ENCODE assay signal across 24 cellular contexts in genomic region chr21:41965447-41966340, GRCh38. TPM values are rescaled to one million over a fixed set of nuclear protein-coding genes. Genes with fewer than 3 reads are reported as not detected.
DNase-seq lines count a peak whose midpoint lies in the region; ATAC-seq and TF ChIP-seq lines count a peak whose summit lies in the region.
"Had no signal": no experiment of that assay in that cellular context is flagged by ENCODE, and none has a peak within 500 bp of the region (broad histone marks: within the 10 kb centered on the region; RNA-seq: fewer than 3 reads in every experiment).

No MANE protein-coding gene starts in this region.

- peaks cover 5% of the 10 kb centered on the region for H3K4me1 Mint-ChIP-seq in activated T-cell treated with anti-CD3 and anti-CD28 coated beads, Interleukin-2, amount 50 U/mL, for 24 hours (ENCODE audit: low read depth)
- H3K4me1 Mint-ChIP-seq in stimulated activated memory B cell treated with anti-CD40 and anti-IgM and Interleukin-4, amounts not matched to agents 10 μg/mL and 1 μg/mL and 100 μg/mL, for 72 hours, result peaks cover 25% of the 10 kb centered on the region

- no peaks in the 10 kb centered on the region for H3K36me3 ChIP-seq in Peyer's patch
- H3K36me3 ChIP-seq: ascending aorta, SJCRH30, stomach, tibial artery had no signal

- H3K4me1 ChIP-seq in Peyer's patch, result no peaks in the 10 kb centered on the region
- H3K4me1 ChIP-seq: ascending aorta, SJCRH30, tibial artery had no signal

- no peaks in the 10 kb centered on the region for H3K36me3 Mint-ChIP-seq in activated T-cell treated with anti-CD3 and anti-CD28 coated beads, Interleukin-2, amount 50 U/mL, for 24 hours (ENCODE audit: low read depth)
- no peaks in the 10 kb centered on the region for H3K36me3 Mint-ChIP-seq in stimulated activated memory B cell treated with anti-CD40 and anti-IgM and Interleukin-4, amounts not matched to agents 10 μg/mL and 1 μg/mL and 100 μg/mL, for 72 hours
- H3K36me3 Mint-ChIP-seq: activated naive CD8-positive, alpha-beta T cell treated with anti-CD3 and anti-CD28 coated beads for 36 hours; WTC11 had no signal

- TF ChIP-seq CTCF in Peyer's patch (IDR thresholded peaks at IDR 0.05), result no peak

- TF ChIP-seq POLR2A in Peyer's patch (IDR thresholded peaks at IDR 0.05), result no peak

- H3K4me3 Mint-ChIP-seq in activated T-cell treated with anti-CD3 and anti-CD28 coated beads, Interleukin-2, amount 50 U/mL, for 24 hours, result no peak overlapping the region
- no peak overlapping the region for H3K4me3 Mint-ChIP-seq in stimulated activated memory B cell treated with anti-CD40 and anti-IgM and Interleukin-4, amounts not matched to agents 10 μg/mL and 1 μg/mL and 100 μg/mL, for 72 hours
- H3K4me3 Mint-ChIP-seq: activated naive CD8-positive, alpha-beta T cell treated with anti-CD3 and anti-CD28 coated beads for 36 hours; dendritic cell treated with granulocyte-macrophage colony-stimulating factor and Interleukin-4, amounts not matched to agents 40 ng/mL and 50 ng/mL, for 4 days; WTC11 had no signal

- peak; percentile 5 for DNase-seq in activated T-cell treated with anti-CD3 and anti-CD28 coated beads, Interleukin-2, amount 50 U/mL, for 24 hours
- DNase-seq in activated T-cell treated with anti-CD3 and anti-CD28 coated beads for 4 hours, result no peak
- DNase-seq in Peyer's patch, result peak; percentile 10 to 37 (median 23)
- peak; percentile 31 for DNase-seq in left lobe of liver (ENCODE audit: low spot score)
- DNase-seq in NCI-H2029 (lab: John Stamatoyannopoulos, UW), result no peak
- no peak for DNase-seq in amniotic stem cell (lab: John Stamatoyannopoulos, UW)
- DNase-seq in NCI-H526 (lab: John Stamatoyannopoulos, UW), result no peak
- DNase-seq: activated CD4-positive, alpha-beta T cell treated with anti-CD3 and anti-CD28 coated beads, Interleukin-2, amount 50 U/mL, for 1 hour; activated naive CD8-positive, alpha-beta T cell treated with anti-CD3 and anti-CD28 coated beads for 36 hours; C1 segment of cervical spinal cord; caudate nucleus; GDM1; hypothalamus; mesendoderm; NCI-H1417 treated with DMSO at 0.1 percent for 48 hours; SJCRH30; stimulated activated CD8-positive, alpha-beta memory T cell treated with anti-CD3 and anti-CD28 coated beads, Interleukin-4, amount 100 ng/mL, for 48 hours; stomach; tibial artery had no signal

- no peaks in the 10 kb centered on the region for H3K9me3 Mint-ChIP-seq in activated T-cell treated with anti-CD3 and anti-CD28 coated beads, Interleukin-2, amount 50 U/mL, for 24 hours
- no peaks in the 10 kb centered on the region for H3K9me3 Mint-ChIP-seq in stimulated activated memory B cell treated with anti-CD40 and anti-IgM and Interleukin-4, amounts not matched to agents 10 μg/mL and 1 μg/mL and 100 μg/mL, for 72 hours
- H3K9me3 Mint-ChIP-seq: activated naive CD8-positive, alpha-beta T cell treated with anti-CD3 and anti-CD28 coated beads for 36 hours; dendritic cell treated with granulocyte-macrophage colony-stimulating factor and Interleukin-4, amounts not matched to agents 40 ng/mL and 50 ng/mL, for 4 days; WTC11 had no signal

- no peak overlapping the region for H3K4me3 ChIP-seq in Peyer's patch
- H3K4me3 ChIP-seq: ascending aorta, SJCRH30, skin epidermis, stomach, tibial artery had no signal

- ATAC-seq in left lobe of liver, result no peak
- peak; percentile 34 for ATAC-seq in stimulated activated memory B cell treated with anti-CD40 and anti-IgM and Interleukin-4, amounts not matched to agents 10 μg/mL and 1 μg/mL and 100 μg/mL, for 72 hours
- ATAC-seq: WTC11 had no signal

- H3K27me3 Mint-ChIP-seq in activated T-cell treated with anti-CD3 and anti-CD28 coated beads, Interleukin-2, amount 50 U/mL, for 24 hours, result peaks cover 22% of the 10 kb centered on the region
- peaks cover 73% of the 10 kb centered on the region for H3K27me3 Mint-ChIP-seq in stimulated activated memory B cell treated with anti-CD40 and anti-IgM and Interleukin-4, amounts not matched to agents 10 μg/mL and 1 μg/mL and 100 μg/mL, for 72 hours

- no peak overlapping the region for H3K27ac Mint-ChIP-seq in activated T-cell treated with anti-CD3 and anti-CD28 coated beads, Interleukin-2, amount 50 U/mL, for 24 hours
- H3K27ac Mint-ChIP-seq in stimulated activated memory B cell treated with anti-CD40 and anti-IgM and Interleukin-4, amounts not matched to agents 10 μg/mL and 1 μg/mL and 100 μg/mL, for 72 hours, result peak overlapping the region; percentile 46
- H3K27ac Mint-ChIP-seq: activated naive CD8-positive, alpha-beta T cell treated with anti-CD3 and anti-CD28 coated beads for 36 hours; dendritic cell treated with granulocyte-macrophage colony-stimulating factor and Interleukin-4, amounts not matched to agents 40 ng/mL and 50 ng/mL, for 4 days; WTC11 had no signal

- H3K27me3 ChIP-seq in Peyer's patch, result no peaks in the 10 kb centered on the region
- H3K27me3 ChIP-seq: ascending aorta, SJCRH30 had no signal

- no peaks in the 10 kb centered on the region for H3K9me3 ChIP-seq in Peyer's patch
- H3K9me3 ChIP-seq: ascending aorta, SJCRH30, stomach, tibial artery had no signal

- no peak overlapping the region for H3K27ac ChIP-seq in Peyer's patch
- H3K27ac ChIP-seq: ascending aorta, SJCRH30, skin epidermis, tibial artery had no signal

RNA-seq across cellular contexts. Expression of gene C2CD2, which starts 11.9 kb away (rescaled TPM):
- total RNA-seq in Peyer's patch, result 10 to 100 TPM in 3 of 4 donors, 1 to 10 TPM in 1; 6.7 to 22.3 (median 17.3) TPM
- 10.5 TPM for total RNA-seq in left lobe of liver

RNA-seq across cellular contexts. Expression of gene ZBTB21, which starts 44.5 kb away (rescaled TPM):
- 10 to 100 TPM in 2 of 4 donors, 1 to 10 TPM in 2; 6.1 to 20.4 (median 14.1) TPM for total RNA-seq in Peyer's patch
- 4.2 TPM for total RNA-seq in left lobe of liver

Comparison
In these comparisons a context has a peak if more than half of its experiments do, and no peak if none do; other contexts are left out.
1. DNase-seq: peak in activated T-cell treated with anti-CD3 and anti-CD28 coated beads, Interleukin-2, amount 50 U/mL, for 24 hours (single experiment), Peyer's patch (3 of 3) and left lobe of liver (single experiment); none in activated T-cell treated with anti-CD3 and anti-CD28 coated beads for 4 hours (single experiment), NCI-H2029 (single experiment), amniotic stem cell (single experiment) and NCI-H526 (0 of 2).